Comparison of ENCODE assay signal across 1 cellular context in genomic region chr16:11318817-11319216, GRCh38.
TF ChIP-seq lines count a peak whose summit lies in the region.

No MANE protein-coding gene starts in this region.

TF ChIP-seq in K562, 482 proteins besides CTCF, POLR2A, EP300 and RAD21:
- TF ChIP-seq RAD51 (IDR thresholded peaks at IDR 0.05; ENCODE audit: borderline replicate concordance, low read depth) (no peak), MLX (CRISPR knock-in tag; conservative IDR thresholded peaks at IDR 0.05) (no peak), PREB (CRISPR knock-in tag; IDR thresholded peaks at IDR 0.05) (no peak), SMARCA5 (IDR thresholded peaks at IDR 0.05) (peak; percentile 84; the same call in 1 of the 2 replicates), USF1 (CRISPR knock-in tag; IDR thresholded peaks at IDR 0.05) (peak; percentile 52), ZNF232 (CRISPR knock-in tag; IDR thresholded peaks at IDR 0.05) (no peak), SETDB1 (IDR thresholded peaks at IDR 0.05; ENCODE audit: low read length) (no peak), BCOR (IDR thresholded peaks at IDR 0.05) (peak; percentile 70), L3MBTL2 (IDR thresholded peaks at IDR 0.05) (no peak), KDM1A (IDR thresholded peaks at IDR 0.05) (peak in 1 of 2 experiments; percentile 49; a peak in 2 of 4 replicates), DDX20 (tag; IDR thresholded peaks at IDR 0.05; ENCODE audit: low read depth) (no peak), HOXB6 (CRISPR knock-in tag; IDR thresholded peaks at IDR 0.05; ENCODE audit: borderline replicate concordance) (no peak), NCOA4 (IDR thresholded peaks at IDR 0.05; ENCODE audit: partially characterized antibody) (no peak), YBX1 (IDR thresholded peaks at IDR 0.05) (no peak), NR3C1 (CRISPR knock-in tag; IDR thresholded peaks at IDR 0.05) (no peak), ZFX (CRISPR knock-in tag; IDR thresholded peaks at IDR 0.05) (no peak), USF2 (CRISPR knock-in tag; IDR thresholded peaks at IDR 0.05) (peak; percentile 43), ADNP (tag; IDR thresholded peaks at IDR 0.05) (0 out of 2 replicates have a peak, but pooled peaks have one; percentile 27), RBM25 (IDR thresholded peaks at IDR 0.05; ENCODE audit: low read depth, low read length, severe bottlenecking) (peak; percentile 28), ZBTB33 (CRISPR knock-in tag; IDR thresholded peaks at IDR 0.05) (no peak), RCOR1 (IDR thresholded peaks at IDR 0.05; ENCODE audit: borderline replicate concordance in 1 of 2, low read depth in 2 of 2, low read length in 2 of 2) (0 out of 4 replicates have a peak, but pooled peaks of 1 of the 2 experiments have one; percentile 18), CBX1 (IDR thresholded peaks at IDR 0.05; ENCODE audit: low read depth) (peak; percentile 32; the same call in 1 of the 2 replicates), POLR2H (tag; IDR thresholded peaks at IDR 0.05; ENCODE audit: low read depth) (no peak)
